In genomic region chr3:168933614-168934013, GRCh38 we compare ENCODE assay signal across 27 cellular contexts.
DNase-seq lines count a peak whose midpoint lies in the region; ATAC-seq, FAIRE-seq and TF ChIP-seq lines count a peak whose summit lies in the region.
"Had no signal": no experiment of that assay in that cellular context is flagged by ENCODE, and none has a peak within 500 bp of the region (broad histone marks: within the 10 kb centered on the region; RNA-seq: fewer than 3 reads in every experiment).

No MANE protein-coding gene starts in this region.

- in situ Hi-C loops in IMR-90 (cut with MboI; ENCODE audit: low sequenced_read_pairs), result no loop called here

- H3K27ac ChIP-seq in IMR-90 (ENCODE audit: insufficient read depth, low read length), result no peak overlapping the region
- peak overlapping the region; percentile 81 for H3K27ac ChIP-seq in osteoblast (ENCODE audit: low read depth, low read length)
- H3K27ac ChIP-seq in thyroid gland, result no peak overlapping the region
- H3K27ac ChIP-seq: ascending aorta, epithelial cell of prostate, PC-9, testis, WERI-Rb-1 had no signal

- no peak overlapping the region for H2BK120ac ChIP-seq in IMR-90 (ENCODE audit: low read depth, low read length)

- 64% methylated on average over 3 of the region's 5 CpGs; no CpG with 5 or more reads in 1 of the 2 experiments for WGBS in IMR-90 (ENCODE audit: extremely low coverage in 2 of 2, insufficient read length in 1 of 2), 2 experiments
- WGBS in thyroid gland, 2 donors, result 79 to 90% methylated on average over 5 of the region's 5 CpGs

- H3K27me3 ChIP-seq in IMR-90 (ENCODE audit: control insufficient read depth, insufficient read depth, low read length) (no peaks in the 10 kb centered on the region), bronchial epithelial cell (ENCODE audit: control insufficient read depth, insufficient read depth, low read length) (no peaks in the 10 kb centered on the region), osteoblast (ENCODE audit: insufficient read depth, low read length) (no peaks in the 10 kb centered on the region), thyroid gland (no peaks in the 10 kb centered on the region)
- H3K27me3 ChIP-seq: ascending aorta, testis had no signal

- H4K20me1 ChIP-seq in IMR-90 (ENCODE audit: insufficient read depth, low read length) (no peaks in the 10 kb centered on the region), osteoblast (ENCODE audit: insufficient read depth, low read length) (no peaks in the 10 kb centered on the region)

- intact Hi-C loops in IMR-90 (cut with micrococcal nuclease), result no loop called here
- intact Hi-C loops in thyroid gland (cut with DNase I), result no loop called here

- no peak overlapping the region for H3K4me2 ChIP-seq in IMR-90 (ENCODE audit: low read depth, low read length)
- no peak overlapping the region for H3K4me2 ChIP-seq in osteoblast (ENCODE audit: insufficient read depth, low read length)
- H3K4me2 ChIP-seq: GM23338, PC-9 had no signal

- H3K9me3 ChIP-seq in IMR-90 (ENCODE audit: control insufficient read depth, insufficient read depth, low read length), result 0 out of 2 replicates have a peak, but pooled peaks cover 2% of the 10 kb centered on the region
- H3K9me3 ChIP-seq in osteoblast (ENCODE audit: low read depth, low read length), result no peaks in the 10 kb centered on the region
- H3K9me3 ChIP-seq in thyroid gland, result no peaks in the 10 kb centered on the region
- H3K9me3 ChIP-seq: testis had no signal

- H3K4ac ChIP-seq in IMR-90 (ENCODE audit: low read depth, low read length), result no peak overlapping the region

- H3K36me3 Mint-ChIP-seq in activated T-cell treated with anti-CD3 and anti-CD28 coated beads, Interleukin-2, amount 50 U/mL, for 4 hours (ENCODE audit: insufficient read depth), result no peaks in the 10 kb centered on the region
- H3K36me3 Mint-ChIP-seq: activated CD4-positive, alpha-beta memory T cell treated with anti-CD3 and anti-CD28 coated beads for 36 hours had no signal

- POLR2A ChIA-PET in IMR-90 (lab: Charles Lee; ENCODE audit: unreplicated experiment), result no interaction called here

- H3K14ac ChIP-seq in IMR-90 (replicated peaks; ENCODE audit: low read depth, low read length), result no peak overlapping the region

- H3K79me2 ChIP-seq in osteoblast (ENCODE audit: insufficient read depth, low read length), result no peaks in the 10 kb centered on the region

- H2BK5ac ChIP-seq in IMR-90 (ENCODE audit: low read depth, low read length, poor library complexity, severe bottlenecking), result no peak overlapping the region

- TF ChIP-seq POLR2A in IMR-90 (IDR thresholded peaks at IDR 0.05; ENCODE audit: low read depth, low read length), result no peak
- TF ChIP-seq POLR2A in thyroid gland (IDR thresholded peaks at IDR 0.05), result no peak

- CTCF ChIA-PET in IMR-90 (lab: Yijun Ruan, JAX), result no interaction called here

- no peak for TF ChIP-seq RAD21 in IMR-90 (IDR thresholded peaks at IDR 0.05; ENCODE audit: low read length)

- DNase-seq in Daoy (ENCODE audit: low read depth) (peak; percentile 57), IMR-90 (peak; percentile 28), bronchial epithelial cell (ENCODE audit: low read depth) (peak; percentile 35), osteoblast (ENCODE audit: insufficient read length, low spot score, missing footprints) (peak; percentile 43), foreskin melanocyte (no peak), thyroid gland (no peak)
- no peak for DNase-seq in activated T-cell treated with anti-CD3 and anti-CD28 coated beads, Interleukin-2, amount 50 U/mL, for 4 hours
- DNase-seq: activated CD4-positive, alpha-beta memory T cell treated with anti-CD3 and anti-CD28 coated beads for 36 hours; activated naive CD4-positive, alpha-beta T cell treated with Interleukin-2 at 50 U/mL for 16 hours; activated T-cell treated with anti-CD3 and anti-CD28 coated beads for 4 hours; AML-193; COR-L47; dermis blood vessel endothelial cell; NCI-H146; NCI-H2171 treated with DMSO at 0.1 percent for 48 hours; NCI-H774; nucleus accumbens; PC-9; stimulated activated CD4-positive, alpha-beta T cell treated with anti-CD3 and anti-CD28 coated beads, Interleukin-15, amount 100 ng/mL, for 24 hours; T-helper 2 cell; testis; WERI-Rb-1 had no signal

- H2BK15ac ChIP-seq in IMR-90 (ENCODE audit: low read depth, low read length), result no peak overlapping the region

- no peaks in the 10 kb centered on the region for H3K4me1 Mint-ChIP-seq in activated T-cell treated with anti-CD3 and anti-CD28 coated beads, Interleukin-2, amount 50 U/mL, for 4 hours (ENCODE audit: low read depth)

- H4K8ac ChIP-seq in IMR-90 (ENCODE audit: low read depth in 2 of 2, low read length in 2 of 2), result no peak overlapping the region

- no peaks in the 10 kb centered on the region for H3K27me3 Mint-ChIP-seq in activated T-cell treated with anti-CD3 and anti-CD28 coated beads, Interleukin-2, amount 50 U/mL, for 4 hours (ENCODE audit: low read depth)
- H3K27me3 Mint-ChIP-seq: activated CD4-positive, alpha-beta memory T cell treated with anti-CD3 and anti-CD28 coated beads for 36 hours had no signal

- H3K9ac ChIP-seq in IMR-90 (ENCODE audit: low read depth, low read length), result no peak overlapping the region

- no peak for FAIRE-seq in bronchial epithelial cell (lab: Jason Lieb, UNC)
- FAIRE-seq: HepG2 had no signal

- H3K23ac ChIP-seq in IMR-90 (ENCODE audit: low read depth, low read length), result no peak overlapping the region

- H3K56ac ChIP-seq in IMR-90 (ENCODE audit: extremely low read depth, insufficient read depth, low read length), result no peak overlapping the region

- ATAC-seq in IMR-90 (ENCODE audit: low read depth), result no peak
- no peak for ATAC-seq in activated T-cell treated with anti-CD3 and anti-CD28 coated beads, Interleukin-2, amount 50 U/mL, for 4 hours
- no peak for ATAC-seq in GM19452 (IDR thresholded peaks at IDR 0.05; ENCODE audit: unreplicated experiment)
- ATAC-seq: GM23338, HepG2 had no signal

- H2BK20ac ChIP-seq in IMR-90 (ENCODE audit: low read depth, low read length), result no peak overlapping the region

- H3K18ac ChIP-seq in IMR-90 (ENCODE audit: low read depth, low read length), result no peak overlapping the region

- BruUV-seq in IMR-90 (replicated peaks; lab: Mats Ljungman, UMichigan), result no TSS peak

- H3K36me3 ChIP-seq in IMR-90 (ENCODE audit: control insufficient read depth, insufficient read depth, low read length), result no peaks in the 10 kb centered on the region
- no peaks in the 10 kb centered on the region for H3K36me3 ChIP-seq in bronchial epithelial cell (ENCODE audit: control insufficient read depth, insufficient read depth, low read length)
- H3K36me3 ChIP-seq in osteoblast (ENCODE audit: insufficient read depth, low read length), result no peaks in the 10 kb centered on the region
- no peaks in the 10 kb centered on the region for H3K36me3 ChIP-seq in thyroid gland
- H3K36me3 ChIP-seq: ascending aorta, WERI-Rb-1 had no signal

- H3K79me1 ChIP-seq in IMR-90 (ENCODE audit: low read depth in 1 of 2, low read length in 2 of 2), result no peaks in the 10 kb centered on the region

- H2AFZ ChIP-seq in IMR-90 (replicated peaks; ENCODE audit: low read length, poor library complexity) (no peak overlapping the region), osteoblast (ENCODE audit: low read length) (peak overlapping the region; percentile 47)
- H2AFZ ChIP-seq: GM23338, PC-9 had no signal

- no peak overlapping the region for H3K4me3 ChIP-seq in IMR-90 (ENCODE audit: insufficient read depth, low read depth, low read length)
- H3K4me3 ChIP-seq in bronchial epithelial cell (ENCODE audit: low read depth, low read length), result no peak overlapping the region
- no peak overlapping the region for H3K4me3 ChIP-seq in osteoblast (ENCODE audit: insufficient read depth, low read length)
- no peak overlapping the region for H3K4me3 ChIP-seq in thyroid gland (replicated peaks in 1 of 3)
- H3K4me3 ChIP-seq: ascending aorta, GM23338, PC-9, testis had no signal

- H3K4me1 ChIP-seq in IMR-90 (ENCODE audit: control insufficient read depth, insufficient read depth, low read length) (no peaks in the 10 kb centered on the region), osteoblast (ENCODE audit: insufficient read depth, low read length) (peaks cover 3% of the 10 kb centered on the region), thyroid gland (no peaks in the 10 kb centered on the region)
- H3K4me1 ChIP-seq: ascending aorta, testis had no signal

- H3K9me1 ChIP-seq in IMR-90 (ENCODE audit: insufficient read depth, low read length), result no peaks in the 10 kb centered on the region

- H2AK5ac ChIP-seq in IMR-90 (ENCODE audit: low read depth, low read length), result no peak overlapping the region

- no peak overlapping the region for H4K5ac ChIP-seq in IMR-90 (ENCODE audit: low read depth, low read length)

- H3K9me3 Mint-ChIP-seq in activated T-cell treated with anti-CD3 and anti-CD28 coated beads, Interleukin-2, amount 50 U/mL, for 4 hours, result peaks cover 25% of the 10 kb centered on the region

- TF ChIP-seq CTCF in IMR-90 (conservative IDR thresholded peaks at IDR 0.05; ENCODE audit: low read depth, low read length), result no peak
- no peak for TF ChIP-seq CTCF in bronchial epithelial cell (IDR thresholded peaks at IDR 0.05; ENCODE audit: insufficient read depth, low read length, severe bottlenecking)
- no peak for TF ChIP-seq CTCF in osteoblast (IDR thresholded peaks at IDR 0.05; ENCODE audit: extremely low read depth, low read depth, low read length)
- TF ChIP-seq CTCF in thyroid gland (IDR thresholded peaks at IDR 0.05), result no peak

- dilution Hi-C loops in IMR-90 (cut with HindIII; ENCODE audit: low sequenced_read_pairs, unreplicated experiment), result no loop called here

- no peak overlapping the region for H4K91ac ChIP-seq in IMR-90 (ENCODE audit: insufficient read depth, low read depth, low read length)

- H3K4me3 Mint-ChIP-seq in activated T-cell treated with anti-CD3 and anti-CD28 coated beads, Interleukin-2, amount 50 U/mL, for 4 hours, result no peak overlapping the region
- H3K4me3 Mint-ChIP-seq: activated CD4-positive, alpha-beta memory T cell treated with anti-CD3 and anti-CD28 coated beads for 36 hours; GM23338 had no signal

- H2AK9ac ChIP-seq in IMR-90 (replicated peaks; ENCODE audit: low read depth, low read length, poor library complexity), result no peak overlapping the region

TF ChIP-seq in IMR-90, 13 proteins besides CTCF, POLR2A, EP300 and RAD21 (continues in another document):
- no peak for TF ChIP-seq CHD1 (IDR thresholded peaks at IDR 0.05; ENCODE audit: low read depth, low read length)
- TF ChIP-seq NFE2L2 (IDR thresholded peaks at IDR 0.05; ENCODE audit: low read depth, low read length), result no peak
- no peak for TF ChIP-seq MAFK (IDR thresholded peaks at IDR 0.05; ENCODE audit: low read depth, low read length)
- TF ChIP-seq FOS (IDR thresholded peaks at IDR 0.05; ENCODE audit: low read depth, low read length), result no peak
- TF ChIP-seq ELK1 (IDR thresholded peaks at IDR 0.05; ENCODE audit: borderline replicate concordance, low read depth, low read length), result no peak

Comparison
In these comparisons a context has a peak if more than half of its experiments do, and no peak if none do; other contexts are left out.
1. DNase-seq: peak in Daoy (single experiment), IMR-90 (single experiment), bronchial epithelial cell (single experiment) and osteoblast (single experiment); none in activated T-cell treated with anti-CD3 and anti-CD28 coated beads, Interleukin-2, amount 50 U/mL, for 4 hours (single experiment), foreskin melanocyte (single experiment) and thyroid gland (0 of 2).